In genomic region chr15:34038023-34038403, GRCh38 we compare ENCODE assay signal across 7 cellular contexts. TPM values are rescaled to one million over a fixed set of nuclear protein-coding genes. Genes with fewer than 3 reads are reported as not detected.
DNase-seq lines count a peak whose midpoint lies in the region; ATAC-seq, FAIRE-seq and TF ChIP-seq lines count a peak whose summit lies in the region.

No MANE protein-coding gene starts in this region.

- H3K36me3 Mint-ChIP-seq in activated T-helper 2 cell treated with anti-CD3 and anti-CD28 coated beads, Interferon-gamma antibody, Interleukin-2, Interleukin-4, amounts not matched to agents 10 μg/mL and 5 μg/mL and 100 μg/mL, durations not matched to agents 14 hours and 24 hours and 36 hours (ENCODE audit: low read depth), result no peaks in the 10 kb centered on the region

- ATAC-seq in HG03103 (IDR thresholded peaks at IDR 0.05; ENCODE audit: low read depth, unreplicated experiment), result peak; percentile 4

- H3K27me3 ChIP-seq in testis, result no peaks in the 10 kb centered on the region

- H3K27ac ChIP-seq in kidney (ENCODE audit: low read depth in 2 of 2, low read length in 2 of 2) (peak overlapping the region; percentile 78 to 81), testis (peak overlapping the region; percentile 82 to 98)

- H3K27me3 Mint-ChIP-seq in activated T-helper 2 cell treated with anti-CD3 and anti-CD28 coated beads, Interferon-gamma antibody, Interleukin-2, Interleukin-4, amounts not matched to agents 10 μg/mL and 5 μg/mL and 100 μg/mL, durations not matched to agents 14 hours and 24 hours and 36 hours (ENCODE audit: low read depth), result no peaks in the 10 kb centered on the region

- no peaks in the 10 kb centered on the region for H3K9me3 Mint-ChIP-seq in activated T-helper 2 cell treated with anti-CD3 and anti-CD28 coated beads, Interferon-gamma antibody, Interleukin-2, Interleukin-4, amounts not matched to agents 10 μg/mL and 5 μg/mL and 100 μg/mL, durations not matched to agents 14 hours and 24 hours and 36 hours

- peak overlapping the region; percentile 78 to 94 for H3K4me3 ChIP-seq in kidney (ENCODE audit: low read length in 2 of 2)
- peak overlapping the region; percentile 81 to 83 for H3K4me3 ChIP-seq in testis

- peak overlapping the region; percentile 94 for H3K27ac Mint-ChIP-seq in activated T-helper 2 cell treated with anti-CD3 and anti-CD28 coated beads, Interferon-gamma antibody, Interleukin-2, Interleukin-4, amounts not matched to agents 10 μg/mL and 5 μg/mL and 100 μg/mL, durations not matched to agents 14 hours and 24 hours and 36 hours

- H3K4me1 Mint-ChIP-seq in activated T-helper 2 cell treated with anti-CD3 and anti-CD28 coated beads, Interferon-gamma antibody, Interleukin-2, Interleukin-4, amounts not matched to agents 10 μg/mL and 5 μg/mL and 100 μg/mL, durations not matched to agents 14 hours and 24 hours and 36 hours (ENCODE audit: low read depth), result peaks cover 24% of the 10 kb centered on the region

- DNase-seq in GM19239 (ENCODE audit: insufficient read length, low spot score) (no peak), kidney (no peak), testis (no peak), SHP77 treated with DMSO at 0.1 percent for 48 hours (lab: John Stamatoyannopoulos, UW) (no peak), NCI-H748 treated with DMSO at 0.1 percent for 48 hours (lab: John Stamatoyannopoulos, UW) (no peak)
- no peak for DNase-seq in activated T-helper 2 cell treated with anti-CD3 and anti-CD28 coated beads, Interferon-gamma antibody, Interleukin-2, Interleukin-4, amounts not matched to agents 10 μg/mL and 5 μg/mL and 100 μg/mL, durations not matched to agents 14 hours and 24 hours and 36 hours (ENCODE audit: low spot score)

- H3K9ac ChIP-seq in kidney (ENCODE audit: low read length in 2 of 2), result peak overlapping the region; percentile 63 to 80

- H3K4me1 ChIP-seq in kidney (ENCODE audit: control insufficient read depth in 1 of 2, insufficient read depth in 1 of 2, low read depth in 1 of 2, low read length in 2 of 2), result peaks cover 4 to 23% of the 10 kb centered on the region in 2 donors
- H3K4me1 ChIP-seq in testis, result peaks cover 4% of the 10 kb centered on the region

- H3K9me3 ChIP-seq in kidney (ENCODE audit: control insufficient read depth in 1 of 2, low read length in 2 of 2), result no peaks in the 10 kb centered on the region
- no peaks in the 10 kb centered on the region for H3K9me3 ChIP-seq in testis

- H3K36me3 ChIP-seq in kidney (ENCODE audit: control insufficient read depth in 1 of 2, insufficient read depth in 2 of 2, low read length in 2 of 2) (no peaks in the 10 kb centered on the region), testis (ENCODE audit: low read depth, missing control alignments) (no peaks in the 10 kb centered on the region)

- TF ChIP-seq CTCF in kidney (IDR thresholded peaks at IDR 0.05; ENCODE audit: borderline replicate concordance, extremely low read depth, insufficient read depth) (no peak), testis (IDR thresholded peaks at IDR 0.05) (no peak)

- FAIRE-seq in GM19239 (lab: Jason Lieb, UNC), result peak; percentile 63
- no peak for FAIRE-seq in kidney (lab: Jason Lieb, UNC)

- 1 to 2% methylated on average over 11 of the region's 11 CpGs for WGBS in testis, 2 donors

- intact Hi-C loops in activated T-helper 2 cell treated with anti-CD3 and anti-CD28 coated beads, Interferon-gamma antibody, Interleukin-2, Interleukin-4, amounts not matched to agents 10 μg/mL and 5 μg/mL and 100 μg/mL, durations not matched to agents 14 hours and 24 hours and 36 hours (cut with micrococcal nuclease), result loop anchor here (1.0 to 10.0 kb wide), 5 partner anchors 20 to 957 kb away; partner anchors contain the start of genes GOLGA8B and KATNBL1
- intact Hi-C loops in kidney (cut with DNase I), result no loop called here
- intact Hi-C loops in testis (cut with DNase I; ENCODE audit: low total_unique reads), result no loop called here

- TF ChIP-seq POLR2A in testis (IDR thresholded peaks at IDR 0.05), result no peak

- H3K4me3 Mint-ChIP-seq in activated T-helper 2 cell treated with anti-CD3 and anti-CD28 coated beads, Interferon-gamma antibody, Interleukin-2, Interleukin-4, amounts not matched to agents 10 μg/mL and 5 μg/mL and 100 μg/mL, durations not matched to agents 14 hours and 24 hours and 36 hours (ENCODE audit: low read depth), result peak overlapping the region; percentile 94

RNA-seq across cellular contexts. Expression of gene AVEN, which starts 1.0 kb away (rescaled TPM):
- 19.4 and 19.8 TPM in 2 replicates for total RNA-seq in activated T-helper 2 cell treated with anti-CD3 and anti-CD28 coated beads, Interferon-gamma antibody, Interleukin-2, Interleukin-4, amounts not matched to agents 10 μg/mL and 5 μg/mL and 100 μg/mL, durations not matched to agents 14 hours and 24 hours and 36 hours
- total RNA-seq in kidney (7.1 TPM), testis (10 to 100 TPM; 25.4 to 35.1 TPM)
- polyA plus RNA-seq in kidney (ENCODE audit: insufficient read depth, low read depth, low replicate concordance) (6.4 TPM), testis (ENCODE audit: insufficient read depth, low read depth, low replicate concordance) (23.4 TPM)
